ENCODE assay signal across 14 cellular contexts in the genomic region with DNA sequence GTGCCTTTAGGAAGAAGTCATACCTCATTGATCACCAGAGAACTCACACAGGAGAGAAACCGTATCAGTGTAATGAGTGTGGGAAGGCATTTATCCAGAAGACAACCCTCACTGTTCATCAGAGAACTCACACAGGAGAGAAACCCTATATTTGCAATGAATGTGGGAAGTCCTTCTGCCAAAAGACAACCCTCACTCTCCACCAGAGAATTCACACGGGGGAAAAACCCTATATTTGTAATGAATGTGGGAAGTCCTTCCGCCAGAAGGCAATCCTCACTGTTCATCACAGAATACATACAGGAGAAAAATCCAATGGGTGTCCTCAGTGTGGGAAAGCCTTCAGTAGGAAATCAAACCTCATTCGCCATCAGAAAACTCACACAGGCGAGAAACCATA. TPM values are rescaled to one million over a fixed set of nuclear protein-coding genes. Genes with fewer than 3 reads are reported as not detected.
DNase-seq lines count a peak whose midpoint lies in the region; ATAC-seq, FAIRE-seq and TF ChIP-seq lines count a peak whose summit lies in the region.
"Had no signal": no experiment of that assay in that cellular context is flagged by ENCODE, and none has a peak within 500 bp of the region (broad histone marks: within the 10 kb centered on the region; RNA-seq: fewer than 3 reads in every experiment).

No MANE protein-coding gene starts in this region.

- no peak overlapping the region for H3K4me3 Mint-ChIP-seq in activated CD4-positive, alpha-beta T cell treated with anti-CD3 and anti-CD28 coated beads for 36 hours

- no peak overlapping the region for H3K4ac ChIP-seq in H1 (replicated peaks; ENCODE audit: insufficient read length, low read depth, low read length)

- POLR2A ChIA-PET in H1 (lab: Charles Lee; ENCODE audit: partially characterized antibody): no interaction called here
- POLR2A ChIA-PET in activated CD4-positive, alpha-beta T cell treated with anti-CD3 and anti-CD28 coated beads for 36 hours (lab: Charles Lee): no interaction called here

- no peak overlapping the region for H3K9ac ChIP-seq in adipocyte (ENCODE audit: low read length)
- no peak overlapping the region for H3K9ac ChIP-seq in H1 (replicated peaks in 1 of 4; ENCODE audit: extremely low read depth in 1 of 4, low read depth in 3 of 4, low read length in 3 of 4)

- CTCF ChIA-PET in H1 (lab: Charles Lee; ENCODE audit: partially characterized antibody): no interaction called here
- CTCF ChIA-PET in activated CD4-positive, alpha-beta T cell treated with anti-CD3 and anti-CD28 coated beads for 36 hours (lab: Charles Lee): no interaction called here

- no peak for ATAC-seq in activated CD4-positive, alpha-beta T cell treated with anti-CD3 and anti-CD28 coated beads for 36 hours
- ATAC-seq: A549 had no signal

- no peak for TF ChIP-seq EP300 in H1 (IDR thresholded peaks at IDR 0.05; ENCODE audit: borderline replicate concordance in 1 of 2, low read depth in 2 of 2, low read length in 2 of 2)

- no peak overlapping the region for H2BK5ac ChIP-seq in H1 (ENCODE audit: low read depth, low read length)

- no peak overlapping the region for H2BK20ac ChIP-seq in H1 (ENCODE audit: low read length)

- peaks cover 66% of the 10 kb centered on the region for H3K36me3 Mint-ChIP-seq in activated CD4-positive, alpha-beta T cell treated with anti-CD3 and anti-CD28 coated beads for 36 hours (ENCODE audit: low read depth)

- 91% methylated on average over 5 of the region's 5 CpGs; no CpG with 5 or more reads in 1 of the 2 experiments for WGBS in H1 (ENCODE audit: extremely low coverage in 1 of 2, insufficient coverage in 1 of 2, insufficient read length in 1 of 2, insufficient replicate concordance in 2 of 2, low coverage in 1 of 2, low lambda C conversion rate in 2 of 2, missing lambda C conversion rate in 1 of 2), 2 experiments

- no peak for TF ChIP-seq RAD21 in H1 (IDR thresholded peaks at IDR 0.05 in 1 of 2, conservative IDR thresholded peaks at IDR 0.05 in 1 of 2; ENCODE audit: low read depth in 2 of 2, low read length in 2 of 2)

- H2BK120ac ChIP-seq in H1 (replicated peaks; ENCODE audit: low read depth, low read length): no peak overlapping the region

- FAIRE-seq in H1 (lab: Jason Lieb, UNC): no peak

- H3K27ac ChIP-seq in H1 (ENCODE audit: low read depth, low read length) (no peak overlapping the region), muscle layer of duodenum (ENCODE audit: low read length) (no peak overlapping the region)
- H3K27ac ChIP-seq: A549, HL-60 had no signal

- H2BK12ac ChIP-seq in H1 (ENCODE audit: low read depth, low read length): no peak overlapping the region

- TF ChIP-seq POLR2A in H1 (IDR thresholded peaks at IDR 0.05; ENCODE audit: control extremely low read depth in 1 of 2, low read depth in 2 of 2, low read length in 2 of 2): no peak

- no peak overlapping the region for H2AFZ ChIP-seq in H1 (ENCODE audit: low read length)

- H3K9me3 ChIP-seq in adipocyte (ENCODE audit: control insufficient read depth, low read length) (peaks cover 93% of the 10 kb centered on the region), H1 (ENCODE audit: insufficient read depth in 2 of 2, low read depth in 1 of 2, low read length in 1 of 2) (peaks cover 63 to 83% of the 10 kb centered on the region in 2 experiments), muscle layer of duodenum (ENCODE audit: control insufficient read depth in 1 of 2, low read length in 2 of 2) (peaks cover 56 to 89% of the 10 kb centered on the region in 2 donors)

- DNase-seq in adipocyte (ENCODE audit: low read depth) (no peak), H1 (ENCODE audit: low read depth in 1 of 2, low spot score in 2 of 2) (no peak), NCI-H345 (lab: John Stamatoyannopoulos, UW) (no peak), LoVo (ENCODE audit: low spot score) (no peak), C1 segment of cervical spinal cord (lab: John Stamatoyannopoulos, UW) (no peak)
- no peak for DNase-seq in activated CD4-positive, alpha-beta T cell treated with anti-CD3 and anti-CD28 coated beads for 36 hours
- DNase-seq: DMS53, GF-D8, HCEC 1CT, IMR-90, KG1 had no signal

- H3K27me3 ChIP-seq in adipocyte (replicated peaks; ENCODE audit: control insufficient read depth, insufficient read depth, low read length) (no peaks in the 10 kb centered on the region), H1 (replicated peaks in 1 of 4; ENCODE audit: control insufficient read depth in 3 of 4, extremely low read depth in 1 of 4, insufficient read depth in 3 of 4, low read length in 3 of 4) (peaks cover 0 to 1% (median 0%) of the 10 kb centered on the region in 4 experiments; a peak in 1 of 7 replicates), muscle layer of duodenum (ENCODE audit: low read depth, low read length) (no peaks in the 10 kb centered on the region)

- no peaks in the 10 kb centered on the region for H4K20me1 ChIP-seq in H1 (replicated peaks in 1 of 2; ENCODE audit: control insufficient read depth in 1 of 2, insufficient read depth in 2 of 2, low read length in 2 of 2)

- no peak overlapping the region for H2AK5ac ChIP-seq in H1 (ENCODE audit: low read depth, low read length)

- H3K27me3 Mint-ChIP-seq in activated CD4-positive, alpha-beta T cell treated with anti-CD3 and anti-CD28 coated beads for 36 hours: no peaks in the 10 kb centered on the region

- H3K18ac ChIP-seq in H1 (ENCODE audit: extremely low read depth, low read length): no peak overlapping the region

- H3K36me3 ChIP-seq in adipocyte (ENCODE audit: control insufficient read depth, insufficient read depth, low read length, severe bottlenecking): peaks cover 19% of the 10 kb centered on the region
- peaks cover 0 to 20% (median 4%) of the 10 kb centered on the region in 4 experiments; a peak in 3 of 8 replicates for H3K36me3 ChIP-seq in H1 (ENCODE audit: control insufficient read depth in 2 of 4, insufficient read depth in 4 of 4, low read length in 3 of 4)
- H3K36me3 ChIP-seq in muscle layer of duodenum (ENCODE audit: control insufficient read depth in 1 of 2, insufficient read depth in 2 of 2, low read length in 2 of 2): peaks cover 0 to 61% of the 10 kb centered on the region in 2 donors

- H3K9me3 Mint-ChIP-seq in activated CD4-positive, alpha-beta T cell treated with anti-CD3 and anti-CD28 coated beads for 36 hours (ENCODE audit: low read depth): peaks cover 53% of the 10 kb centered on the region

- H3K4me1 ChIP-seq in adipocyte (ENCODE audit: control insufficient read depth, insufficient read depth, low read length): no peaks in the 10 kb centered on the region
- no peaks in the 10 kb centered on the region for H3K4me1 ChIP-seq in H1 (replicated peaks in 1 of 4; ENCODE audit: control insufficient read depth in 3 of 4, insufficient read depth in 4 of 4, low read length in 3 of 4)
- H3K4me1 ChIP-seq in muscle layer of duodenum (ENCODE audit: control insufficient read depth in 1 of 2, insufficient read depth in 2 of 2, low read length in 2 of 2): no peaks in the 10 kb centered on the region
- H3K4me1 ChIP-seq: A549 had no signal

- H3K4me1 Mint-ChIP-seq in activated CD4-positive, alpha-beta T cell treated with anti-CD3 and anti-CD28 coated beads for 36 hours: no peaks in the 10 kb centered on the region

- H3K23me2 ChIP-seq in H1 (ENCODE audit: low read depth, low read length): no peaks in the 10 kb centered on the region

- intact Hi-C loops in activated CD4-positive, alpha-beta T cell treated with anti-CD3 and anti-CD28 coated beads for 36 hours (cut with DNase I, micrococcal nuclease): no loop called here

- no peak overlapping the region for H3K14ac ChIP-seq in H1 (ENCODE audit: insufficient read length)

- no peak overlapping the region for H3K56ac ChIP-seq in H1 (replicated peaks; ENCODE audit: insufficient read length, low read depth, low read length)

- no peak overlapping the region for H3K23ac ChIP-seq in H1 (ENCODE audit: insufficient read length)

- no peaks in the 10 kb centered on the region for H3K79me2 ChIP-seq in H1 (ENCODE audit: control insufficient read depth in 1 of 2, insufficient read depth in 2 of 2, low read length in 2 of 2)

- H3K4me3 ChIP-seq in adipocyte (ENCODE audit: low read length): peak overlapping the region; percentile 35
- H3K4me3 ChIP-seq in H1 (ENCODE audit: extremely low read depth in 1 of 4, insufficient read depth in 2 of 4, low read depth in 3 of 4, low read length in 4 of 4): no peak overlapping the region
- peak overlapping the region; percentile 38 to 55 for H3K4me3 ChIP-seq in muscle layer of duodenum (ENCODE audit: low read depth in 1 of 2, low read length in 2 of 2)
- H3K4me3 ChIP-seq: A549 had no signal

- no peak overlapping the region for H2BK15ac ChIP-seq in H1 (ENCODE audit: low read length)

- no peaks in the 10 kb centered on the region for H3K79me1 ChIP-seq in H1 (ENCODE audit: low read depth, low read length)

- H3K4me2 ChIP-seq in H1 (ENCODE audit: insufficient read depth in 1 of 2, low read depth in 2 of 2, low read length in 2 of 2): no peak overlapping the region
- H3K4me2 ChIP-seq: A549 had no signal

- no peak overlapping the region for H4K5ac ChIP-seq in H1 (ENCODE audit: insufficient read length, low read depth, low read length)

- no peak for TF ChIP-seq CTCF in H1 (IDR thresholded peaks at IDR 0.05; ENCODE audit: control extremely low read depth in 1 of 3, insufficient read depth in 1 of 3, low read depth in 1 of 3, low read length in 3 of 3)

- no peak overlapping the region for H4K91ac ChIP-seq in H1 (replicated peaks; ENCODE audit: insufficient read length, low read length)

- H3K27ac Mint-ChIP-seq in activated CD4-positive, alpha-beta T cell treated with anti-CD3 and anti-CD28 coated beads for 36 hours: no peak overlapping the region

- no peak overlapping the region for H4K8ac ChIP-seq in H1 (ENCODE audit: extremely low read depth, insufficient read depth, low read length)

RNA-seq across cellular contexts. Expression of gene ZNF382, which starts 21.9 kb away (rescaled TPM):
- total RNA-seq in H1 (2021; fragmentation: NEBNext Ultra II Directional; extraction: Animal tissue kit (Norgen Biotek cat#: 25700)): 4.2 and 6.3 TPM in 2 replicates
- polyA plus RNA-seq in H1 (2011; rRNA removed): 1.7 and 1.9 TPM in 2 replicates
- polyA plus RNA-seq in H1 (2011; cell fraction: cytosol; rRNA removed): 1.8 TPM
- 2.7 TPM for polyA plus RNA-seq in H1 (2011; cell fraction: nucleus; rRNA removed)
- polyA plus RNA-seq in H1 (2012, experiment 1 of 2): 3.2 to 3.6 TPM (median 3.3 TPM) in 4 replicates
- 0.09 TPM for polyA plus RNA-seq in H1 (2012, experiment 2 of 2)
- polyA plus RNA-seq in H1 (2013, experiment 1 of 2): 3.5 TPM
- polyA plus RNA-seq in H1 (2013, experiment 2 of 2): 3.5 TPM
- polyA minus RNA-seq in H1 (2011; rRNA and poly(A)+ RNA removed): 4.8 and 6.0 TPM in 2 replicates
- polyA minus RNA-seq in H1 (2011; cell fraction: cytosol; rRNA and poly(A)+ RNA removed): 2.3 TPM
- polyA minus RNA-seq in H1 (2011; cell fraction: nucleus; rRNA and poly(A)+ RNA removed): 10.0 TPM
- 10 to 100 TPM; 14.9 to 20.0 TPM for total RNA-seq in activated CD4-positive, alpha-beta T cell treated with anti-CD3 and anti-CD28 coated beads for 36 hours

RNA-seq across cellular contexts. Expression of gene ZNF461, which starts 39.6 kb away (rescaled TPM):
- 5.4 and 5.9 TPM in 2 replicates for total RNA-seq in H1 (2021; fragmentation: NEBNext Ultra II Directional; extraction: Animal tissue kit (Norgen Biotek cat#: 25700))
- 0.93 and 1.1 TPM in 2 replicates for polyA plus RNA-seq in H1 (2011; rRNA removed)
- polyA plus RNA-seq in H1 (2011; cell fraction: cytosol; rRNA removed): 2.7 TPM
- 1.5 TPM for polyA plus RNA-seq in H1 (2011; cell fraction: nucleus; rRNA removed)
- polyA plus RNA-seq in H1 (2012, experiment 1 of 2): 2.1 to 7.0 TPM (median 4.4 TPM) in 4 replicates
- 1.4 TPM for polyA plus RNA-seq in H1 (2012, experiment 2 of 2)
- 3.7 TPM for polyA plus RNA-seq in H1 (2013, experiment 1 of 2)
- 3.3 TPM for polyA plus RNA-seq in H1 (2013, experiment 2 of 2)
- 3.0 and 3.7 TPM in 2 replicates for polyA minus RNA-seq in H1 (2011; rRNA and poly(A)+ RNA removed)
- 3.0 TPM for polyA minus RNA-seq in H1 (2011; cell fraction: cytosol; rRNA and poly(A)+ RNA removed)
- 4.7 TPM for polyA minus RNA-seq in H1 (2011; cell fraction: nucleus; rRNA and poly(A)+ RNA removed)
- 1 to 10 TPM; 5.7 to 6.5 TPM for total RNA-seq in activated CD4-positive, alpha-beta T cell treated with anti-CD3 and anti-CD28 coated beads for 36 hours

RNA-seq across cellular contexts. Expression of gene ZNF529, which starts 54.0 kb away (rescaled TPM):
- total RNA-seq in H1 (2021; fragmentation: NEBNext Ultra II Directional; extraction: Animal tissue kit (Norgen Biotek cat#: 25700)): 12.4 and 14.1 TPM in 2 replicates
- 8.0 and 8.4 TPM in 2 replicates for polyA plus RNA-seq in H1 (2011; rRNA removed)
- polyA plus RNA-seq in H1 (2011; cell fraction: cytosol; rRNA removed): 8.7 TPM
- polyA plus RNA-seq in H1 (2011; cell fraction: nucleus; rRNA removed): 8.9 TPM
- 4.3 to 8.0 TPM (median 5.9 TPM) in 4 replicates for polyA plus RNA-seq in H1 (2012, experiment 1 of 2)
- 0.68 TPM for polyA plus RNA-seq in H1 (2012, experiment 2 of 2)
- 7.6 TPM for polyA plus RNA-seq in H1 (2013, experiment 1 of 2)
- polyA plus RNA-seq in H1 (2013, experiment 2 of 2): 6.6 TPM
- 7.3 and 11.3 TPM in 2 replicates for polyA minus RNA-seq in H1 (2011; rRNA and poly(A)+ RNA removed)
- polyA minus RNA-seq in H1 (2011; cell fraction: cytosol; rRNA and poly(A)+ RNA removed): 9.8 TPM
- 11.7 TPM for polyA minus RNA-seq in H1 (2011; cell fraction: nucleus; rRNA and poly(A)+ RNA removed)
- total RNA-seq in activated CD4-positive, alpha-beta T cell treated with anti-CD3 and anti-CD28 coated beads for 36 hours: 10 to 100 TPM; 12.5 to 19.2 TPM

Comparison
In these comparisons a context has a peak if more than half of its experiments do, and no peak if none do; other contexts are left out.
1. H3K4me3 ChIP-seq: peak in adipocyte (single experiment) and muscle layer of duodenum (2 of 2); none in H1 (0 of 4).